ENCODE assay signal across 11 cellular contexts in genomic region chr2:24228470-24228869, GRCh38. TPM values are rescaled to one million over a fixed set of nuclear protein-coding genes. Genes with fewer than 3 reads are reported as not detected.
DNase-seq lines count a peak whose midpoint lies in the region; FAIRE-seq and TF ChIP-seq lines count a peak whose summit lies in the region.
"Had no signal": no experiment of that assay in that cellular context is flagged by ENCODE, and none has a peak within 500 bp of the region (broad histone marks: within the 10 kb centered on the region; RNA-seq: fewer than 3 reads in every experiment).

No MANE protein-coding gene starts in this region.

- H3K27me3 Mint-ChIP-seq in activated T-helper 2 cell treated with anti-CD3 and anti-CD28 coated beads, Interferon-gamma antibody, Interleukin-2, Interleukin-4, amounts not matched to agents 10 μg/mL and 5 μg/mL and 100 μg/mL, durations not matched to agents 14 hours and 24 hours and 36 hours (ENCODE audit: low read depth) = no peaks in the 10 kb centered on the region
- H3K27me3 Mint-ChIP-seq: activated naive CD8-positive, alpha-beta T cell had no signal

- H2BK5ac ChIP-seq in H1 (ENCODE audit: low read depth, low read length) = no peak overlapping the region

- no peak overlapping the region for H3K4ac ChIP-seq in H1 (replicated peaks; ENCODE audit: insufficient read length, low read depth, low read length)

- peak; percentile 18 to 47; a peak in 3 of 4 replicates for TF ChIP-seq RAD21 in H1 (IDR thresholded peaks at IDR 0.05 in 1 of 2, conservative IDR thresholded peaks at IDR 0.05 in 1 of 2; ENCODE audit: low read depth in 2 of 2, low read length in 2 of 2)

- no peaks in the 10 kb centered on the region for H3K36me3 Mint-ChIP-seq in activated T-helper 2 cell treated with anti-CD3 and anti-CD28 coated beads, Interferon-gamma antibody, Interleukin-2, Interleukin-4, amounts not matched to agents 10 μg/mL and 5 μg/mL and 100 μg/mL, durations not matched to agents 14 hours and 24 hours and 36 hours (ENCODE audit: low read depth)

- DNase-seq in SIG-M5 treated with dmso at 0.1 percent for 504 hours (lab: John Stamatoyannopoulos, UW; ENCODE audit: unreplicated experiment) (peak; percentile 28), SIG-M5 (lab: John Stamatoyannopoulos, UW) (no peak), NCI-H345 (lab: John Stamatoyannopoulos, UW) (peak; percentile 48), H1 (ENCODE audit: low read depth in 1 of 2, low spot score in 2 of 2) (no peak), retinal pigment epithelial cell (ENCODE audit: low read depth) (peak; percentile 9), tibial artery (no peak), AG20443 (ENCODE audit: low spot score) (no peak)
- no peak for DNase-seq in activated T-helper 2 cell treated with anti-CD3 and anti-CD28 coated beads, Interferon-gamma antibody, Interleukin-2, Interleukin-4, amounts not matched to agents 10 μg/mL and 5 μg/mL and 100 μg/mL, durations not matched to agents 14 hours and 24 hours and 36 hours (ENCODE audit: low spot score)
- DNase-seq: C1 segment of cervical spinal cord had no signal

- H3K14ac ChIP-seq in H1 (ENCODE audit: insufficient read length) = no peak overlapping the region

- no peak overlapping the region for H3K9ac ChIP-seq in H1 (replicated peaks in 1 of 4; ENCODE audit: extremely low read depth in 1 of 4, low read depth in 3 of 4, low read length in 3 of 4)

- H3K23me2 ChIP-seq in H1 (ENCODE audit: low read depth, low read length) = no peaks in the 10 kb centered on the region

- peak in 2 of 3 experiments; percentile 21 to 36; a peak in 2 of 4 replicates for TF ChIP-seq CTCF in H1 (IDR thresholded peaks at IDR 0.05; ENCODE audit: control extremely low read depth in 1 of 3, insufficient read depth in 1 of 3, low read depth in 1 of 3, low read length in 3 of 3)
- peak; percentile 51 for TF ChIP-seq CTCF in retinal pigment epithelial cell (conservative IDR thresholded peaks at IDR 0.05; ENCODE audit: low read depth, low read length)
- peak in 1 of 2 experiments; percentile 35 for TF ChIP-seq CTCF in tibial artery (IDR thresholded peaks at IDR 0.05)

- H3K27ac ChIP-seq in H1 (ENCODE audit: low read depth, low read length) (no peak overlapping the region), tibial artery (no peak overlapping the region)
- H3K27ac ChIP-seq: neutrophil had no signal

- no peak overlapping the region for H2BK15ac ChIP-seq in H1 (ENCODE audit: low read length)

- H2BK12ac ChIP-seq in H1 (ENCODE audit: low read depth, low read length) = no peak overlapping the region

- H3K18ac ChIP-seq in H1 (ENCODE audit: extremely low read depth, low read length) = no peak overlapping the region

- no peak overlapping the region for H2BK20ac ChIP-seq in H1 (ENCODE audit: low read length)

- no peak overlapping the region for H3K4me3 Mint-ChIP-seq in activated T-helper 2 cell treated with anti-CD3 and anti-CD28 coated beads, Interferon-gamma antibody, Interleukin-2, Interleukin-4, amounts not matched to agents 10 μg/mL and 5 μg/mL and 100 μg/mL, durations not matched to agents 14 hours and 24 hours and 36 hours (ENCODE audit: low read depth)
- H3K4me3 Mint-ChIP-seq: activated naive CD8-positive, alpha-beta T cell had no signal

- POLR2A ChIA-PET in H1 (lab: Charles Lee; ENCODE audit: partially characterized antibody) = no interaction called here

- no peak overlapping the region for H4K8ac ChIP-seq in H1 (ENCODE audit: extremely low read depth, insufficient read depth, low read length)

- no peak overlapping the region for H2AK5ac ChIP-seq in H1 (ENCODE audit: low read depth, low read length)

- CTCF ChIA-PET in H1 (lab: Charles Lee; ENCODE audit: partially characterized antibody) = interaction anchor here (0.6 to 1.5 kb wide), 6 partner anchors 12 to 158 kb away, joined by 3 to 4 read pairs (median 3); no protein-coding TSS in a partner anchor

- no peak overlapping the region for H4K5ac ChIP-seq in H1 (ENCODE audit: insufficient read length, low read depth, low read length)

- H3K27me3 ChIP-seq in H1 (replicated peaks in 1 of 4; ENCODE audit: control insufficient read depth in 3 of 4, extremely low read depth in 1 of 4, insufficient read depth in 3 of 4, low read length in 3 of 4) (no peaks in the 10 kb centered on the region), tibial artery (no peaks in the 10 kb centered on the region)
- H3K27me3 ChIP-seq: neutrophil had no signal

- H3K9me3 Mint-ChIP-seq in activated T-helper 2 cell treated with anti-CD3 and anti-CD28 coated beads, Interferon-gamma antibody, Interleukin-2, Interleukin-4, amounts not matched to agents 10 μg/mL and 5 μg/mL and 100 μg/mL, durations not matched to agents 14 hours and 24 hours and 36 hours = no peaks in the 10 kb centered on the region

- H3K4me3 ChIP-seq in H1 (ENCODE audit: extremely low read depth in 1 of 4, insufficient read depth in 2 of 4, low read depth in 3 of 4, low read length in 4 of 4) (no peak overlapping the region), retinal pigment epithelial cell (ENCODE audit: low read length) (no peak overlapping the region), tibial artery (no peak overlapping the region)

- peaks cover 0 to 2% of the 10 kb centered on the region in 2 experiments for H4K20me1 ChIP-seq in H1 (replicated peaks in 1 of 2; ENCODE audit: control insufficient read depth in 1 of 2, insufficient read depth in 2 of 2, low read length in 2 of 2)

- H3K56ac ChIP-seq in H1 (replicated peaks; ENCODE audit: insufficient read length, low read depth, low read length) = no peak overlapping the region

- H3K27ac Mint-ChIP-seq in activated T-helper 2 cell treated with anti-CD3 and anti-CD28 coated beads, Interferon-gamma antibody, Interleukin-2, Interleukin-4, amounts not matched to agents 10 μg/mL and 5 μg/mL and 100 μg/mL, durations not matched to agents 14 hours and 24 hours and 36 hours = no peak overlapping the region
- H3K27ac Mint-ChIP-seq: activated naive CD8-positive, alpha-beta T cell had no signal

- FAIRE-seq in H1 (lab: Jason Lieb, UNC) = no peak

- H3K36me3 ChIP-seq in H1 (ENCODE audit: control insufficient read depth in 2 of 4, insufficient read depth in 4 of 4, low read length in 3 of 4) (no peaks in the 10 kb centered on the region), tibial artery (peaks cover 0 to 30% (median 18%) of the 10 kb centered on the region in 3 donors)

- no peaks in the 10 kb centered on the region for H3K79me2 ChIP-seq in H1 (ENCODE audit: control insufficient read depth in 1 of 2, insufficient read depth in 2 of 2, low read length in 2 of 2)

- no peak for TF ChIP-seq POLR2A in H1 (IDR thresholded peaks at IDR 0.05; ENCODE audit: control extremely low read depth in 1 of 2, low read depth in 2 of 2, low read length in 2 of 2)

- H2BK120ac ChIP-seq in H1 (replicated peaks; ENCODE audit: low read depth, low read length) = no peak overlapping the region

- H3K9me3 ChIP-seq in H1 (ENCODE audit: insufficient read depth in 2 of 2, low read depth in 1 of 2, low read length in 1 of 2) = no peaks in the 10 kb centered on the region
- H3K9me3 ChIP-seq in tibial artery = no peaks in the 10 kb centered on the region
- H3K9me3 ChIP-seq: neutrophil had no signal

- H3K4me2 ChIP-seq in H1 (ENCODE audit: insufficient read depth in 1 of 2, low read depth in 2 of 2, low read length in 2 of 2) = no peak overlapping the region

- H3K79me1 ChIP-seq in H1 (ENCODE audit: low read depth, low read length) = no peaks in the 10 kb centered on the region

- no peak for TF ChIP-seq EP300 in H1 (IDR thresholded peaks at IDR 0.05; ENCODE audit: borderline replicate concordance in 1 of 2, low read depth in 2 of 2, low read length in 2 of 2)

- no peak overlapping the region for H2AFZ ChIP-seq in H1 (ENCODE audit: low read length)

- H3K4me1 ChIP-seq in H1 (replicated peaks in 1 of 4; ENCODE audit: control insufficient read depth in 3 of 4, insufficient read depth in 4 of 4, low read length in 3 of 4) (no peaks in the 10 kb centered on the region), tibial artery (no peaks in the 10 kb centered on the region)

- no peaks in the 10 kb centered on the region for H3K4me1 Mint-ChIP-seq in activated T-helper 2 cell treated with anti-CD3 and anti-CD28 coated beads, Interferon-gamma antibody, Interleukin-2, Interleukin-4, amounts not matched to agents 10 μg/mL and 5 μg/mL and 100 μg/mL, durations not matched to agents 14 hours and 24 hours and 36 hours (ENCODE audit: low read depth)

- 58% methylated on average over 1 of the region's 1 CpG; no CpG with 5 or more reads in 1 of the 2 experiments for WGBS in H1 (ENCODE audit: extremely low coverage in 1 of 2, insufficient coverage in 1 of 2, insufficient read length in 1 of 2, insufficient replicate concordance in 2 of 2, low coverage in 1 of 2, low lambda C conversion rate in 2 of 2, missing lambda C conversion rate in 1 of 2), 2 experiments

- no peak overlapping the region for H3K23ac ChIP-seq in H1 (ENCODE audit: insufficient read length)

- H4K91ac ChIP-seq in H1 (replicated peaks; ENCODE audit: insufficient read length, low read length) = no peak overlapping the region

- intact Hi-C loops in activated T-helper 2 cell treated with anti-CD3 and anti-CD28 coated beads, Interferon-gamma antibody, Interleukin-2, Interleukin-4, amounts not matched to agents 10 μg/mL and 5 μg/mL and 100 μg/mL, durations not matched to agents 14 hours and 24 hours and 36 hours (cut with micrococcal nuclease) = loop anchor here (5.0 kb wide), 1 partner anchor 154 kb away; no protein-coding TSS in a partner anchor
- intact Hi-C loops in tibial artery (cut with DNase I; ENCODE audit: low total_unique reads) = no loop called here

TF ChIP-seq in H1, 55 proteins besides CTCF, POLR2A, EP300 and RAD21 (continues in another document):
- TF ChIP-seq RXRA (IDR thresholded peaks at IDR 0.05; ENCODE audit: insufficient read depth, low read depth, low read length) = no peak
- no peak for TF ChIP-seq SAP30 (IDR thresholded peaks at IDR 0.05; ENCODE audit: insufficient read depth, insufficient replicate concordance, low read length)
- no peak for TF ChIP-seq CBX8 (IDR thresholded peaks at IDR 0.05; ENCODE audit: borderline replicate concordance, low read depth, low read length)
- no peak for TF ChIP-seq GTF2F1 (IDR thresholded peaks at IDR 0.05; ENCODE audit: borderline replicate concordance, low read depth, low read length)
- TF ChIP-seq EGR1 (IDR thresholded peaks at IDR 0.05; ENCODE audit: borderline replicate concordance, low read depth, low read length) = no peak

RNA-seq across cellular contexts. Expression of gene FAM228A, which starts 53.6 kb away (rescaled TPM):
- not detected in 2 replicates for total RNA-seq in H1 (2021; fragmentation: NEBNext Ultra II Directional; extraction: Animal tissue kit (Norgen Biotek cat#: 25700))
- not detected in 2 replicates for polyA plus RNA-seq in H1 (2011; rRNA removed)
- not detected for polyA plus RNA-seq in H1 (2011; cell fraction: cytosol; rRNA removed)
- polyA plus RNA-seq in H1 (2011; cell fraction: nucleus; rRNA removed) = not detected
- not detected in 4 replicates for polyA plus RNA-seq in H1 (2012, experiment 1 of 2)
- polyA plus RNA-seq in H1 (2012, experiment 2 of 2) = 0.09 TPM
- polyA plus RNA-seq in H1 (2013, experiment 1 of 2) = not detected
- 0.06 TPM for polyA plus RNA-seq in H1 (2013, experiment 2 of 2)
- 0.10 TPM in 1 of 2 replicates, not detected in the other for polyA minus RNA-seq in H1 (2011; rRNA and poly(A)+ RNA removed)
- polyA minus RNA-seq in H1 (2011; cell fraction: cytosol; rRNA and poly(A)+ RNA removed) = not detected
- polyA minus RNA-seq in H1 (2011; cell fraction: nucleus; rRNA and poly(A)+ RNA removed) = 0.60 TPM
- 0.21 TPM in 1 of 2 replicates, not detected in the other for total RNA-seq in activated T-helper 2 cell treated with anti-CD3 and anti-CD28 coated beads, Interferon-gamma antibody, Interleukin-2, Interleukin-4, amounts not matched to agents 10 μg/mL and 5 μg/mL and 100 μg/mL, durations not matched to agents 14 hours and 24 hours and 36 hours

Comparison
In these comparisons a context has a peak if more than half of its experiments do, and no peak if none do; other contexts are left out.
1. DNase-seq: peak in SIG-M5 treated with dmso at 0.1 percent for 504 hours (single experiment), NCI-H345 (single experiment) and retinal pigment epithelial cell (single experiment); none in SIG-M5 (single experiment), H1 (0 of 2), activated T-helper 2 cell treated with anti-CD3 and anti-CD28 coated beads, Interferon-gamma antibody, Interleukin-2, Interleukin-4, amounts not matched to agents 10 μg/mL and 5 μg/mL and 100 μg/mL, durations not matched to agents 14 hours and 24 hours and 36 hours (single experiment), tibial artery (0 of 2) and AG20443 (single experiment).